Comparison of ENCODE assay signal across 1 cellular context in the genomic region with DNA sequence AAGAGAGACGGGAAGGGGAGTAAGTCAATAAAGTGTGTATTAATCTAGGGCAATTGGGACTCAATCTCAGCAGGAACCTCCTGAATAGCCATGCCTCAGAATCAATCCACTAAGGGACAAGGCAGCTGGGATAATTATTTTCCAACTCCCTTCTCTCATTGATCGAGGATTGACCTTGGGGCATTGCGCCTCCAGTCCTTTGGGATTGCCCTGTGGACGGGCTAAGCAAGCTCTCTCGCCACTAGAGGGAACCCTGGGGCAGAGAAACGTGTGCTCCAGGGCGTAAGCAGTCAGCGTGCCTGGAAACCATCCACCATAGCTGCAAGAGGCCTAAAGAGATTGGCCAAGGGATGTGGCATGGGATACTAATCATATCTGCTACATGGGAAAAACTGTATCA.
TF ChIP-seq lines count a peak whose summit lies in the region.

No MANE protein-coding gene starts in this region.

TF ChIP-seq in HepG2, 621 proteins besides CTCF, POLR2A, EP300 and RAD21 (continued from another document and continues in another):
- TF ChIP-seq ZNF720 (CRISPR knock-in tag; IDR thresholded peaks at IDR 0.05) (no peak), NFRKB (IDR thresholded peaks at IDR 0.05) (no peak), TSC22D2 (CRISPR knock-in tag; IDR thresholded peaks at IDR 0.05; ENCODE audit: borderline replicate concordance) (peak; percentile 69; the same call in 1 of the 2 replicates), GMEB2 (CRISPR knock-in tag; IDR thresholded peaks at IDR 0.05; ENCODE audit: low read depth) (no peak), ZMYM2 (CRISPR knock-in tag; IDR thresholded peaks at IDR 0.05) (no peak), NCOA1 (CRISPR knock-in tag; IDR thresholded peaks at IDR 0.05) (no peak), PRDM10 (CRISPR knock-in tag; IDR thresholded peaks at IDR 0.05; ENCODE audit: low read depth) (peak; percentile 59; the same call in 1 of the 2 replicates), ZNF556 (CRISPR knock-in tag; IDR thresholded peaks at IDR 0.05; ENCODE audit: borderline replicate concordance) (peak; percentile 58; the same call in 1 of the 2 replicates), ZNF563 (CRISPR knock-in tag; IDR thresholded peaks at IDR 0.05) (no peak), ZNF547 (CRISPR knock-in tag; IDR thresholded peaks at IDR 0.05) (no peak), SRF (IDR thresholded peaks at IDR 0.05; ENCODE audit: low read depth, low read length) (no peak), TEAD2 (CRISPR knock-in tag; IDR thresholded peaks at IDR 0.05) (no peak), ZNF382 (CRISPR knock-in tag; IDR thresholded peaks at IDR 0.05; ENCODE audit: borderline replicate concordance) (no peak), FOXJ3 (CRISPR knock-in tag; IDR thresholded peaks at IDR 0.05; ENCODE audit: borderline replicate concordance) (no peak), ZNF121 (CRISPR knock-in tag; IDR thresholded peaks at IDR 0.05) (no peak), AHR (CRISPR knock-in tag; IDR thresholded peaks at IDR 0.05) (peak; percentile 80; the same call in 1 of the 2 replicates), HHEX (CRISPR knock-in tag; IDR thresholded peaks at IDR 0.05) (no peak), SMARCE1 (IDR thresholded peaks at IDR 0.05; ENCODE audit: borderline replicate concordance) (no peak), ZKSCAN8 (CRISPR knock-in tag; IDR thresholded peaks at IDR 0.05; ENCODE audit: borderline replicate concordance) (0 out of 2 replicates have a peak, but pooled peaks have one; percentile 43), ZFP1 (CRISPR knock-in tag; IDR thresholded peaks at IDR 0.05) (peak; percentile 70; the same call in 1 of the 2 replicates), ZNF501 (CRISPR knock-in tag; IDR thresholded peaks at IDR 0.05) (0 out of 2 replicates have a peak, but pooled peaks have one; percentile 39), ZNF296 (CRISPR knock-in tag; conservative IDR thresholded peaks at IDR 0.05) (no peak), POLR2AphosphoS2 (IDR thresholded peaks at IDR 0.05; ENCODE audit: low read depth, low read length) (no peak), ZNF777 (CRISPR knock-in tag; IDR thresholded peaks at IDR 0.05) (no peak), SKIL (CRISPR knock-in tag; IDR thresholded peaks at IDR 0.05; ENCODE audit: borderline replicate concordance) (no peak), PLRG1 (conservative IDR thresholded peaks at IDR 0.05) (no peak), ZZZ3 (CRISPR knock-in tag; IDR thresholded peaks at IDR 0.05; ENCODE audit: borderline replicate concordance) (no peak), ZGPAT (CRISPR knock-in tag; IDR thresholded peaks at IDR 0.05) (peak; percentile 73), ZNF142 (CRISPR knock-in tag; IDR thresholded peaks at IDR 0.05) (no peak), ZNF672 (CRISPR knock-in tag; IDR thresholded peaks at IDR 0.05) (no peak), ADNP (CRISPR knock-in tag; IDR thresholded peaks at IDR 0.05) (no peak)
- TF ChIP-seq, protein P1, sequence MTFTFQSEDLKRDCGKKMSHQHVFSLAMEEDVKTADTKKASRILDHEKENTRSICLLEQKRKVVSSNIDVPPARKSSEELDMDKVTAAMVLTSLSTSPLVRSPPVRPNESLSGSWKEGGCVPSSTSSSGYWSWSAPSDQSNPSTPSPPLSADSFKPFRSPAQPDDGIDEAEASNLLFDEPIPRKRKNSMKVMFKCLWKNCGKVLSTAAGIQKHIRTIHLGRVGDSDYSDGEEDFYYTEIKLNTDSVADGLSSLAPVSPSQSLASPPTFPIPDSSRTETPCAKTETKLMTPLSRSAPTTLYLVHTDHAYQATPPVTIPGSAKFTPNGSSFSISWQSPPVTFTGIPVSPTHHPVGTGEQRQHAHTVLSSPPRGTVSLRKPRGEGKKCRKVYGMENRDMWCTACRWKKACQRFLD (CRISPR knock-in tag; IDR thresholded peaks at IDR 0.05; ENCODE audit: borderline replicate concordance): no peak
- TF ChIP-seq, protein P2, sequence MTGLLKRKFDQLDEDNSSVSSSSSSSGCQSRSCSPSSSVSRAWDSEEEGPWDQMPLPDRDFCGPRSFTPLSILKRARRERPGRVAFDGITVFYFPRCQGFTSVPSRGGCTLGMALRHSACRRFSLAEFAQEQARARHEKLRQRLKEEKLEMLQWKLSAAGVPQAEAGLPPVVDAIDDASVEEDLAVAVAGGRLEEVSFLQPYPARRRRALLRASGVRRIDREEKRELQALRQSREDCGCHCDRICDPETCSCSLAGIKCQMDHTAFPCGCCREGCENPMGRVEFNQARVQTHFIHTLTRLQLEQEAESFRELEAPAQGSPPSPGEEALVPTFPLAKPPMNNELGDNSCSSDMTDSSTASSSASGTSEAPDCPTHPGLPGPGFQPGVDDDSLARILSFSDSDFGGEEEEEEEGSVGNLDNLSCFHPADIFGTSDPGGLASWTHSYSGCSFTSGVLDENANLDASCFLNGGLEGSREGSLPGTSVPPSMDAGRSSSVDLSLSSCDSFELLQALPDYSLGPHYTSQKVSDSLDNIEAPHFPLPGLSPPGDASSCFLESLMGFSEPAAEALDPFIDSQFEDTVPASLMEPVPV (CRISPR knock-in tag; IDR thresholded peaks at IDR 0.05): no peak
- TF ChIP-seq, protein P3, sequence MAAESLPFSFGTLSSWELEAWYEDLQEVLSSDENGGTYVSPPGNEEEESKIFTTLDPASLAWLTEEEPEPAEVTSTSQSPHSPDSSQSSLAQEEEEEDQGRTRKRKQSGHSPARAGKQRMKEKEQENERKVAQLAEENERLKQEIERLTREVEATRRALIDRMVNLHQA (CRISPR knock-in tag; IDR thresholded peaks at IDR 0.05): no peak
- TF ChIP-seq, protein P4, sequence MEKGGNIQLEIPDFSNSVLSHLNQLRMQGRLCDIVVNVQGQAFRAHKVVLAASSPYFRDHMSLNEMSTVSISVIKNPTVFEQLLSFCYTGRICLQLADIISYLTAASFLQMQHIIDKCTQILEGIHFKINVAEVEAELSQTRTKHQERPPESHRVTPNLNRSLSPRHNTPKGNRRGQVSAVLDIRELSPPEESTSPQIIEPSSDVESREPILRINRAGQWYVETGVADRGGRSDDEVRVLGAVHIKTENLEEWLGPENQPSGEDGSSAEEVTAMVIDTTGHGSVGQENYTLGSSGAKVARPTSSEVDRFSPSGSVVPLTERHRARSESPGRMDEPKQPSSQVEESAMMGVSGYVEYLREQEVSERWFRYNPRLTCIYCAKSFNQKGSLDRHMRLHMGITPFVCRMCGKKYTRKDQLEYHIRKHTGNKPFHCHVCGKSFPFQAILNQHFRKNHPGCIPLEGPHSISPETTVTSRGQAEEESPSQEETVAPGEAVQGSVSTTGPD (CRISPR knock-in tag; IDR thresholded peaks at IDR 0.05): no peak
- TF ChIP-seq, protein P5, sequence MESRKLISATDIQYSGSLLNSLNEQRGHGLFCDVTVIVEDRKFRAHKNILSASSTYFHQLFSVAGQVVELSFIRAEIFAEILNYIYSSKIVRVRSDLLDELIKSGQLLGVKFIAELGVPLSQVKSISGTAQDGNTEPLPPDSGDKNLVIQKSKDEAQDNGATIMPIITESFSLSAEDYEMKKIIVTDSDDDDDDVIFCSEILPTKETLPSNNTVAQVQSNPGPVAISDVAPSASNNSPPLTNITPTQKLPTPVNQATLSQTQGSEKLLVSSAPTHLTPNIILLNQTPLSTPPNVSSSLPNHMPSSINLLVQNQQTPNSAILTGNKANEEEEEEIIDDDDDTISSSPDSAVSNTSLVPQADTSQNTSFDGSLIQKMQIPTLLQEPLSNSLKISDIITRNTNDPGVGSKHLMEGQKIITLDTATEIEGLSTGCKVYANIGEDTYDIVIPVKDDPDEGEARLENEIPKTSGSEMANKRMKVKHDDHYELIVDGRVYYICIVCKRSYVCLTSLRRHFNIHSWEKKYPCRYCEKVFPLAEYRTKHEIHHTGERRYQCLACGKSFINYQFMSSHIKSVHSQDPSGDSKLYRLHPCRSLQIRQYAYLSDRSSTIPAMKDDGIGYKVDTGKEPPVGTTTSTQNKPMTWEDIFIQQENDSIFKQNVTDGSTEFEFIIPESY (CRISPR knock-in tag; IDR thresholded peaks at IDR 0.05): peak; percentile 75
